Comparison of ENCODE assay signal across 1 cellular context in genomic region chr3:99960941-99961340, GRCh38.
TF ChIP-seq lines count a peak whose summit lies in the region.

No MANE protein-coding gene starts in this region.

TF ChIP-seq in IMR-90, 13 proteins besides CTCF, POLR2A, EP300 and RAD21 (continued from another document):
- TF ChIP-seq USF2 (IDR thresholded peaks at IDR 0.05; ENCODE audit: low read depth, low read length) (no peak), NFE2L2 (IDR thresholded peaks at IDR 0.05; ENCODE audit: low read depth, low read length) (no peak), MAFK (IDR thresholded peaks at IDR 0.05; ENCODE audit: low read depth, low read length) (no peak), ELK1 (IDR thresholded peaks at IDR 0.05; ENCODE audit: borderline replicate concordance, low read depth, low read length) (no peak), FOS (IDR thresholded peaks at IDR 0.05; ENCODE audit: low read depth, low read length) (no peak)
